ENCODE assay signal across 10 cellular contexts in genomic region chr1:235423214-235423652, GRCh38. TPM values are rescaled to one million over a fixed set of nuclear protein-coding genes. Genes with fewer than 3 reads are reported as not detected.
DNase-seq lines count a peak whose midpoint lies in the region; ATAC-seq, FAIRE-seq and TF ChIP-seq lines count a peak whose summit lies in the region.
"Had no signal": no experiment of that assay in that cellular context is flagged by ENCODE, and none has a peak within 500 bp of the region (broad histone marks: within the 10 kb centered on the region; RNA-seq: fewer than 3 reads in every experiment).

No MANE protein-coding gene starts in this region.

- H3F3A ChIP-seq in neural progenitor cell (ENCODE audit: low read depth): no peaks in the 10 kb centered on the region

- no peak overlapping the region for H3K4me3 Mint-ChIP-seq in neural progenitor cell

- no peak for FAIRE-seq in GM19239 (lab: Jason Lieb, UNC)
- FAIRE-seq: endothelial cell of umbilical vein had no signal

- peak overlapping the region; percentile 82 for H3K27ac Mint-ChIP-seq in neural progenitor cell

- no peak overlapping the region for H2AFZ ChIP-seq in neural progenitor cell (replicated peaks)

- H3K4me3 ChIP-seq in neural progenitor cell (no peak overlapping the region), upper lobe of right lung (no peak overlapping the region)

- H3K27me3 ChIP-seq in neural progenitor cell: no peaks in the 10 kb centered on the region
- H3K27me3 ChIP-seq in upper lobe of right lung: no peaks in the 10 kb centered on the region

- peak; percentile 18 for DNase-seq in GM19239 (ENCODE audit: insufficient read length, low spot score)
- DNase-seq in activated CD8-positive, alpha-beta memory T cell treated with anti-CD3 and anti-CD28 coated beads, Interleukin-2, amount 50 U/mL, for 4 hours: peak; percentile 24
- no peak for DNase-seq in neural progenitor cell (ENCODE audit: low spot score)
- no peak for DNase-seq in upper lobe of right lung
- no peak for DNase-seq in OCI-M1 (lab: John Stamatoyannopoulos, UW)
- DNase-seq: NK-92 treated with Interleukin-12 subunit alpha and Interleukin-12 subunit beta, amount 100 ng/mL, for 24 hours had no signal

- H3K27ac ChIP-seq in neural progenitor cell (no peak overlapping the region), upper lobe of right lung (no peak overlapping the region)

- H3K36me3 Mint-ChIP-seq in neural progenitor cell: peaks cover 5% of the 10 kb centered on the region

- no peak overlapping the region for H3K4me2 ChIP-seq in neural progenitor cell

- H3K4me1 Mint-ChIP-seq in neural progenitor cell: peaks cover 2% of the 10 kb centered on the region

- no peaks in the 10 kb centered on the region for H3K4me1 ChIP-seq in neural progenitor cell
- no peaks in the 10 kb centered on the region for H3K4me1 ChIP-seq in upper lobe of right lung

- no peaks in the 10 kb centered on the region for H3K9me3 Mint-ChIP-seq in neural progenitor cell

- ATAC-seq in HG03103 (IDR thresholded peaks at IDR 0.05; ENCODE audit: low read depth, unreplicated experiment) (peak; percentile 58), HG03520 (IDR thresholded peaks at IDR 0.05; ENCODE audit: unreplicated experiment) (no peak), upper lobe of right lung (no peak), GM21515 (IDR thresholded peaks at IDR 0.05; ENCODE audit: unreplicated experiment) (no peak)

- intact Hi-C loops in upper lobe of right lung (cut with DNase I): no loop called here

- H4K20me1 ChIP-seq in neural progenitor cell (ENCODE audit: low read depth): peaks cover 18% of the 10 kb centered on the region

- peaks cover 3% of the 10 kb centered on the region for H3K27me3 Mint-ChIP-seq in neural progenitor cell (ENCODE audit: insufficient read depth, low read depth)

- no peaks in the 10 kb centered on the region for H3K9me3 ChIP-seq in neural progenitor cell (ENCODE audit: low read depth)
- H3K9me3 ChIP-seq in upper lobe of right lung: no peaks in the 10 kb centered on the region

- TF ChIP-seq CTCF in neural progenitor cell (IDR thresholded peaks at IDR 0.05) (no peak), upper lobe of right lung (IDR thresholded peaks at IDR 0.05) (no peak)

- H3K9ac ChIP-seq in neural progenitor cell: no peak overlapping the region

- H3K36me3 ChIP-seq in neural progenitor cell (no peaks in the 10 kb centered on the region), upper lobe of right lung (peaks cover 14% of the 10 kb centered on the region)

- peaks cover 5% of the 10 kb centered on the region for H3K79me2 ChIP-seq in neural progenitor cell (ENCODE audit: low read depth)

RNA-seq across cellular contexts. Expression of gene TBCE, which starts 56.0 kb away (rescaled TPM):
- total RNA-seq in neural progenitor cell (ENCODE audit: low replicate concordance) (29.8 and 41.3 TPM in 2 replicates), upper lobe of right lung (27.2 TPM)

Comparison
In these comparisons a context has a peak if more than half of its experiments do, and no peak if none do; other contexts are left out.
1. DNase-seq: peak in GM19239 (single experiment) and activated CD8-positive, alpha-beta memory T cell treated with anti-CD3 and anti-CD28 coated beads, Interleukin-2, amount 50 U/mL, for 4 hours (single experiment); none in neural progenitor cell (single experiment), upper lobe of right lung (single experiment) and OCI-M1 (single experiment).